31 cellular contexts compared by ENCODE assay signal in the genomic region with DNA sequence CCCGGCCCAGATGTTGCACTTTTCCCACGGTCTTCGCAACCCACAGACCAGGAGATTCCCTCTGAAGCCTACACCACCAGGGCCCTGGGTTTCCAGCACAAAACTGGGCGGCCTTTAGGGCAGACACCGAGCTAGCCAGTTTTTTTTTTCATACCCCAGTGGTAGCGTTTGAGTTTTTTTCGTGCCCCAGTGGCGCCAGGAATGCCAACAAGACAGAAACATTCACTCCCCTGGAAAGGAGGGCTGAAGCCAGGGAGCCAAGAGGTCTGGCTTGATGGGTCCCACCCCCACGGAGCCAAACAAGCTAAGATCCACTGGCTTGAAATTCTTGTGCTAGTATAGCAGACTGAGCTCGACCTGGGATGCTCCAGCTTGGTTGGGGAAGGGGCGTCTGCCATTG.
"Had no signal": no experiment of that assay in that cellular context is flagged by ENCODE, and none has a peak within 500 bp of the region (broad histone marks: within the 10 kb centered on the region; RNA-seq: fewer than 3 reads in every experiment).

No MANE protein-coding gene starts in this region.

- H3K27ac ChIP-seq: brain microvascular endothelial cell, VCaP had no signal

- H3K27ac Mint-ChIP-seq: activated B cell treated with CpG ODN at 0.5 μM for 24 hours; activated CD4-positive, alpha-beta memory T cell treated with anti-CD3 and anti-CD28 coated beads for 36 hours; activated naive CD8-positive, alpha-beta T cell treated with anti-CD3 and anti-CD28 coated beads for 36 hours; activated T-helper 1 cell treated with anti-CD3 and anti-CD28 coated beads, Interleukin-12 subunit alpha, Interleukin-12 subunit beta, Interleukin-2, Interleukin-4 antibody, amounts not matched to agents 30 ng/mL and 10 ng/mL and 1 ng/mL, durations not matched to agents 14 hours and 24 hours and 36 hours; T-cell had no signal

- ATAC-seq: activated T-cell treated with anti-CD3 and anti-CD28 coated beads, Interleukin-2, amount 50 U/mL, for 4 hours; Panc1; SK-N-SH treated with all-trans-retinoic acid at 6 μM for 48 hours; T-cell had no signal

- H3K27me3 ChIP-seq: brain microvascular endothelial cell had no signal

- H3K9me3 Mint-ChIP-seq: activated B cell treated with CpG ODN at 0.5 μM for 24 hours; activated T-cell treated with anti-CD3 and anti-CD28 coated beads, Interleukin-2, amount 50 U/mL, for 4 hours; T-cell had no signal

- DNase-seq: activated B cell treated with CpG ODN at 0.5 μM for 24 hours; activated CD4-positive, alpha-beta memory T cell treated with anti-CD3 and anti-CD28 coated beads for 36 hours; activated CD4-positive, alpha-beta T cell treated with anti-CD3 and anti-CD28 coated beads for 4 hours; activated CD4-positive, alpha-beta T cell treated with anti-CD3 and anti-CD28 coated beads, Interleukin-2, amount 50 U/mL, for 1 hour; activated CD4-positive, CD25-positive, alpha-beta regulatory T cell treated with anti-CD3 and anti-CD28 coated beads, Interleukin-2, amount 50 U/mL, for 72 hours; activated CD8-positive, alpha-beta memory T cell treated with anti-CD3 and anti-CD28 coated beads, Interleukin-2, amount 50 U/mL, for 4 hours; activated effector memory CD4-positive, alpha-beta T cell treated with Interleukin-2 at 50 U/mL for 16 hours; activated naive CD4-positive, alpha-beta T cell treated with anti-CD3 and anti-CD28 coated beads, Interleukin-2, amount 50 U/mL, for 16 hours; activated naive CD8-positive, alpha-beta T cell treated with anti-CD3 and anti-CD28 coated beads for 36 hours; activated T-cell treated with anti-CD3 and anti-CD28 coated beads for 4 hours; activated T-cell treated with anti-CD3 and anti-CD28 coated beads, Interleukin-2, amount 50 U/mL, for 4 hours; amniotic stem cell; aorta; brain microvascular endothelial cell; Karpas-422; KBM-7; NCI-H1105; NCI-H1436; NCI-H1694; NCI-H1930; NCI-H2081 treated with DMSO at 0.1 percent for 48 hours; NCI-H226; NCI-H524 treated with DMSO at 0.1 percent for 48 hours; SIG-M5; T-cell; T-helper 2 cell; T-helper 9 cell had no signal

- H3K36me3 ChIP-seq: brain microvascular endothelial cell had no signal

- H3K27me3 Mint-ChIP-seq: activated B cell treated with CpG ODN at 0.5 μM for 24 hours; activated CD4-positive, alpha-beta memory T cell treated with anti-CD3 and anti-CD28 coated beads for 36 hours; activated naive CD8-positive, alpha-beta T cell treated with anti-CD3 and anti-CD28 coated beads for 36 hours; T-cell had no signal

- H3K4me3 Mint-ChIP-seq: activated B cell treated with CpG ODN at 0.5 μM for 24 hours; activated CD4-positive, alpha-beta memory T cell treated with anti-CD3 and anti-CD28 coated beads for 36 hours; activated naive CD8-positive, alpha-beta T cell treated with anti-CD3 and anti-CD28 coated beads for 36 hours; activated T-cell treated with anti-CD3 and anti-CD28 coated beads, Interleukin-2, amount 50 U/mL, for 4 hours; activated T-helper 1 cell treated with anti-CD3 and anti-CD28 coated beads, Interleukin-12 subunit alpha, Interleukin-12 subunit beta, Interleukin-2, Interleukin-4 antibody, amounts not matched to agents 30 ng/mL and 10 ng/mL and 1 ng/mL, durations not matched to agents 14 hours and 24 hours and 36 hours; T-cell had no signal
